ENCODE assay signal across 10 cellular contexts in genomic region chr14:85222344-85222743, GRCh38.
"Had no signal": no experiment of that assay in that cellular context is flagged by ENCODE, and none has a peak within 500 bp of the region (broad histone marks: within the 10 kb centered on the region; RNA-seq: fewer than 3 reads in every experiment).

No MANE protein-coding gene starts in this region.

- H3K4me3 Mint-ChIP-seq: HFFc6, IgD-negative memory B cell had no signal

- H3K9me3 Mint-ChIP-seq: HFFc6 had no signal

- H3K27me3 Mint-ChIP-seq: IgD-negative memory B cell had no signal

- H3K4me2 ChIP-seq: KMS-11 had no signal

- H3K4me1 Mint-ChIP-seq: IgD-negative memory B cell had no signal

- FAIRE-seq: H54, HepG2 had no signal

- DNase-seq: GOT3, HFFc6, KBM-7 had no signal

- H3K27ac ChIP-seq: HL-60, KMS-11 had no signal

- ATAC-seq: HCT116, HepG2 had no signal

- H3K36me3 ChIP-seq: HAP-1 had no signal

- H3K9ac ChIP-seq: KMS-11 had no signal

- H3K4me3 ChIP-seq: HAP-1 had no signal

- H3K9me3 ChIP-seq: HAP-1 had no signal

- H3K36me3 Mint-ChIP-seq: IgD-negative memory B cell had no signal

- H3K27ac Mint-ChIP-seq: HFFc6, IgD-negative memory B cell had no signal
